ENCODE assay signal across 10 cellular contexts in the genomic region with DNA sequence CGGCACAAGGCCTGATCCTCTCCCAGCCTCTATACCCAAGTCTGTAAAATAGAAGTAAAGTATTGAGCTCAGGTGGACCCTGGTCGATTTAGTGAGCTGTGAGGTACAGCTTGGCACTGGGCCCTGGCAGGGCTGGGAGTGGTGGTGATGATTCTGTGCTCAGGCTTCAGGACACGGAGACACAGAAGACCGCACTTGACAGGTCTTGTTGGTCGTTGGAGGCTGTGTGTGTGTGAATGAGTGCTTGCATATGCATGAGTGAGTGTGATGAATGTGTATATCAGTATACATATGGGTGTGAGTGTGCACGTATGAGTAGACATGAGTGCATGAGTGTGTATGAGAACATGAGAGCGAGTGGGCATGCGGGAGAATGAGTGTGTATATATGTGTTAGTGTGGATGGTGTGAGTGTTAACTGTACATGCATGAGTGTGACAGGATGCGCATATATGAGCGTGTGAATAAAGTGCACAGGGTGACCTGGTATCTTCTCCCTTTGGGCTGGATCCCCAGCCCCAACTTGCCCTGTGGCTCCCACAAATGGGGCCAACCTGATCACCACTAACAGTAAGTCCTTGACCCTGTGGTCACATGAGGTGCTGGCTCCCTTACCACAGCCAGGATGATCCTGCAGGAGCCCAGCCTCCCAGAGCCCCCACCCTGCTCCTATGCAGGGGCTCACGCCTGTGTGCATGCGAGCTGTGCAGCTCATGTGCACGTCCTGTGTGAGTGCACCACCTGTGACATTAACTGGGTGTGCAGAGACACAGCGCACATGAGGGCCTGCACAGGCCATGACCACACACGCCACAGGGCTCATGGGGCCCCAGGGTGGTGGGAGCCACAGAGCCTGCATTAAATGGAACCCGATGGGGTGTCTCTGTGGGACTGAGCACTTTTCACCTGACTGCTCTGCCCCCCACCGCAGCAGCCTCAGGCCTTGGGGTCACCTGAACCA. TPM values are rescaled to one million over a fixed set of nuclear protein-coding genes. Genes with fewer than 3 reads are reported as not detected.
DNase-seq lines count a peak whose midpoint lies in the region; ATAC-seq and TF ChIP-seq lines count a peak whose summit lies in the region.
"Had no signal": no experiment of that assay in that cellular context is flagged by ENCODE, and none has a peak within 500 bp of the region (broad histone marks: within the 10 kb centered on the region; RNA-seq: fewer than 3 reads in every experiment).

No MANE protein-coding gene starts in this region.

- H3K27ac Mint-ChIP-seq in activated naive CD4-positive, alpha-beta T cell treated with anti-CD3 and anti-CD28 coated beads, Interleukin-2, amount 10 ng/mL, durations not matched to agents 7 days and 5 days: peak overlapping the region; percentile 99
- H3K27ac Mint-ChIP-seq in activated CD8-positive, alpha-beta T cell treated with anti-CD3 and anti-CD28 coated beads, Interleukin-2, amount 10 ng/mL, durations not matched to agents 7 days and 5 days: peak overlapping the region; percentile 98
- H3K27ac Mint-ChIP-seq in type B pancreatic cell: no peak overlapping the region

- no peak for DNase-seq in activated naive CD4-positive, alpha-beta T cell treated with anti-CD3 and anti-CD28 coated beads, Interleukin-2, amount 10 ng/mL, durations not matched to agents 7 days and 5 days
- no peak for DNase-seq in activated naive CD4-positive, alpha-beta T cell treated with Interleukin-2 at 50 U/mL for 16 hours
- DNase-seq in activated CD8-positive, alpha-beta T cell treated with anti-CD3 and anti-CD28 coated beads, Interleukin-2, amount 10 ng/mL, durations not matched to agents 7 days and 5 days: no peak
- DNase-seq in lung (ENCODE audit: low spot score) (no peak), type B pancreatic cell (ENCODE audit: extremely low spot score, unreplicated experiment) (no peak), NCI-H226 (no peak), NCI-H524 treated with DMSO at 0.1 percent for 48 hours (lab: John Stamatoyannopoulos, UW) (no peak)
- DNase-seq: cerebellar nuclear complex, WERI-Rb-1 had no signal

- H3K4me3 ChIP-seq in lung: peak overlapping the region; percentile 41

- CTCF ChIA-PET in activated naive CD4-positive, alpha-beta T cell treated with anti-CD3 and anti-CD28 coated beads, Interleukin-2, amount 10 ng/mL, durations not matched to agents 7 days and 5 days (lab: Charles Lee): interaction anchor here (0.7 to 2.4 kb wide), 5 partner anchors 16 to 140 kb away, joined by 3 to 8 read pairs (median 3); no protein-coding TSS in a partner anchor
- CTCF ChIA-PET in activated CD8-positive, alpha-beta T cell treated with anti-CD3 and anti-CD28 coated beads, Interleukin-2, amount 10 ng/mL, durations not matched to agents 7 days and 5 days (lab: Charles Lee): interaction anchor here (1.3 to 1.7 kb wide), 3 partner anchors 15 to 122 kb away, joined by 4 to 6 read pairs (median 4); no protein-coding TSS in a partner anchor

- no peaks in the 10 kb centered on the region for H3K9me3 Mint-ChIP-seq in activated naive CD4-positive, alpha-beta T cell treated with anti-CD3 and anti-CD28 coated beads, Interleukin-2, amount 10 ng/mL, durations not matched to agents 7 days and 5 days
- no peaks in the 10 kb centered on the region for H3K9me3 Mint-ChIP-seq in activated CD8-positive, alpha-beta T cell treated with anti-CD3 and anti-CD28 coated beads, Interleukin-2, amount 10 ng/mL, durations not matched to agents 7 days and 5 days (ENCODE audit: insufficient read depth)
- peaks cover 8% of the 10 kb centered on the region for H3K9me3 Mint-ChIP-seq in type B pancreatic cell

- peak overlapping the region; percentile 98 for H3K4me3 Mint-ChIP-seq in activated naive CD4-positive, alpha-beta T cell treated with anti-CD3 and anti-CD28 coated beads, Interleukin-2, amount 10 ng/mL, durations not matched to agents 7 days and 5 days
- peak overlapping the region; percentile 92 for H3K4me3 Mint-ChIP-seq in activated CD8-positive, alpha-beta T cell treated with anti-CD3 and anti-CD28 coated beads, Interleukin-2, amount 10 ng/mL, durations not matched to agents 7 days and 5 days
- peak overlapping the region; percentile 2 for H3K4me3 Mint-ChIP-seq in type B pancreatic cell

- H3K36me3 Mint-ChIP-seq in activated naive CD4-positive, alpha-beta T cell treated with anti-CD3 and anti-CD28 coated beads, Interleukin-2, amount 10 ng/mL, durations not matched to agents 7 days and 5 days: peaks cover 41% of the 10 kb centered on the region
- peaks cover 51% of the 10 kb centered on the region for H3K36me3 Mint-ChIP-seq in activated CD8-positive, alpha-beta T cell treated with anti-CD3 and anti-CD28 coated beads, Interleukin-2, amount 10 ng/mL, durations not matched to agents 7 days and 5 days (ENCODE audit: low read depth)
- peaks cover 4% of the 10 kb centered on the region for H3K36me3 Mint-ChIP-seq in type B pancreatic cell

- H3K36me3 ChIP-seq in lung (ENCODE audit: control insufficient read depth in 2 of 2, insufficient read depth in 2 of 2, low read length in 2 of 2): peaks cover 0 to 13% of the 10 kb centered on the region in 2 donors
- H3K36me3 ChIP-seq: WERI-Rb-1 had no signal

- no peaks in the 10 kb centered on the region for H3K27me3 Mint-ChIP-seq in activated naive CD4-positive, alpha-beta T cell treated with anti-CD3 and anti-CD28 coated beads, Interleukin-2, amount 10 ng/mL, durations not matched to agents 7 days and 5 days
- H3K27me3 Mint-ChIP-seq in activated CD8-positive, alpha-beta T cell treated with anti-CD3 and anti-CD28 coated beads, Interleukin-2, amount 10 ng/mL, durations not matched to agents 7 days and 5 days (ENCODE audit: low read depth): no peaks in the 10 kb centered on the region
- H3K27me3 Mint-ChIP-seq in type B pancreatic cell: no peaks in the 10 kb centered on the region

- TF ChIP-seq CTCF in lung (IDR thresholded peaks at IDR 0.05; ENCODE audit: control extremely low read depth, extremely low read depth) (no peak), type B pancreatic cell (conservative IDR thresholded peaks at IDR 0.05) (no peak)

- H3K9me3 ChIP-seq in lung (ENCODE audit: control insufficient read depth in 2 of 2, insufficient read depth in 1 of 2, low read length in 1 of 2): no peaks in the 10 kb centered on the region

- POLR2A ChIA-PET in activated CD8-positive, alpha-beta T cell treated with anti-CD3 and anti-CD28 coated beads, Interleukin-2, amount 10 ng/mL, durations not matched to agents 7 days and 5 days (lab: Charles Lee): interaction anchor here (0.6 to 4.2 kb wide), 7 partner anchors 16 to 1091 kb away, joined by 3 to 30 read pairs (median 4); a partner anchor contains a TSS

- no peaks in the 10 kb centered on the region for H3K27me3 ChIP-seq in lung (ENCODE audit: control insufficient read depth, insufficient read depth)

- peaks cover 73% of the 10 kb centered on the region for H3K4me1 Mint-ChIP-seq in activated naive CD4-positive, alpha-beta T cell treated with anti-CD3 and anti-CD28 coated beads, Interleukin-2, amount 10 ng/mL, durations not matched to agents 7 days and 5 days
- H3K4me1 Mint-ChIP-seq in activated CD8-positive, alpha-beta T cell treated with anti-CD3 and anti-CD28 coated beads, Interleukin-2, amount 10 ng/mL, durations not matched to agents 7 days and 5 days (ENCODE audit: low read depth): peaks cover 66% of the 10 kb centered on the region
- H3K4me1 Mint-ChIP-seq in type B pancreatic cell (ENCODE audit: unreplicated experiment): peaks cover 15% of the 10 kb centered on the region

- H3K27ac ChIP-seq in lung (ENCODE audit: low read depth in 1 of 2, low read length in 1 of 2): peak overlapping the region in 1 of 2 donors; percentile 37
- H3K27ac ChIP-seq: WERI-Rb-1 had no signal

- peaks cover 0 to 58% of the 10 kb centered on the region in 2 donors for H3K4me1 ChIP-seq in lung (ENCODE audit: control insufficient read depth in 2 of 2, insufficient read depth in 2 of 2, low read length in 2 of 2)

- no peak for ATAC-seq in activated CD8-positive, alpha-beta T cell treated with anti-CD3 and anti-CD28 coated beads, Interleukin-2, amount 10 ng/mL, durations not matched to agents 7 days and 5 days
- ATAC-seq in lung (ENCODE audit: insufficient read depth, low FRiP score) (no peak), HG02870 (IDR thresholded peaks at IDR 0.05; ENCODE audit: unreplicated experiment) (no peak)

- WGBS in lung, 2 donors: 79 to 82% methylated on average over 17 of the region's 17 CpGs

RNA-seq across cellular contexts. Expression of a gene that starts 20.8 kb away (rescaled TPM):
- 10 to 100 TPM; 88.2 to 93.0 TPM for total RNA-seq in activated CD8-positive, alpha-beta T cell treated with anti-CD3 and anti-CD28 coated beads, Interleukin-2, amount 10 ng/mL, durations not matched to agents 7 days and 5 days
- total RNA-seq in lung (100 to 1,000 TPM in 1 of 2 donors, 10 to 100 TPM in 1; 49.9 to 117 TPM), type B pancreatic cell (ENCODE audit: low replicate concordance) (31.4 and 45.4 TPM in 2 replicates)
- polyA plus RNA-seq in lung: 10 to 100 TPM; 62.9 to 96.7 TPM

RNA-seq across cellular contexts. Expression of a gene that starts 29.9 kb away (rescaled TPM):
- total RNA-seq in activated CD8-positive, alpha-beta T cell treated with anti-CD3 and anti-CD28 coated beads, Interleukin-2, amount 10 ng/mL, durations not matched to agents 7 days and 5 days: 100 to 1,000 TPM; 252 to 255 TPM
- total RNA-seq in lung: 100 to 1,000 TPM; 300 to 400 TPM
- 100 to 1,000 TPM; 127 to 237 TPM for polyA plus RNA-seq in lung
- 197 and 235 TPM in 2 replicates for total RNA-seq in type B pancreatic cell (ENCODE audit: low replicate concordance)

RNA-seq across cellular contexts. Expression of a gene that starts 57.6 kb away (rescaled TPM):
- 10 to 100 TPM; 42.3 to 44.3 TPM for total RNA-seq in activated CD8-positive, alpha-beta T cell treated with anti-CD3 and anti-CD28 coated beads, Interleukin-2, amount 10 ng/mL, durations not matched to agents 7 days and 5 days
- 10 to 100 TPM; 30.6 to 46.3 TPM for total RNA-seq in lung
- polyA plus RNA-seq in lung: 10 to 100 TPM; 41.2 to 82.8 TPM
- total RNA-seq in type B pancreatic cell (ENCODE audit: low replicate concordance): 25.3 and 26.1 TPM in 2 replicates

Comparison
In these comparisons a context has a peak if more than half of its experiments do, and no peak if none do; other contexts are left out.
1. H3K4me3 Mint-ChIP-seq: peak in every context shown above with its lines; median percentile 98 in activated naive CD4-positive, alpha-beta T cell treated with anti-CD3 and anti-CD28 coated beads, Interleukin-2, amount 10 ng/mL, durations not matched to agents 7 days and 5 days; 92 in activated CD8-positive, alpha-beta T cell treated with anti-CD3 and anti-CD28 coated beads, Interleukin-2, amount 10 ng/mL, durations not matched to agents 7 days and 5 days; 2 in type B pancreatic cell.